Comparison of ENCODE assay signal across 22 cellular contexts in genomic region chr21:22965455-22966125, GRCh38.
A peak's percentile ranks its signal among the peaks of the same experiment; 100 is the strongest.
DNase-seq lines count a peak whose midpoint lies in the region; ATAC-seq and TF ChIP-seq lines count a peak whose summit lies in the region.
"Had no signal": no experiment of that assay in that cellular context is flagged by ENCODE, and none has a peak within 500 bp of the region (broad histone marks: within the 10 kb centered on the region; RNA-seq: fewer than 3 reads in every experiment).

No MANE protein-coding gene starts in this region.

- no peaks in the 10 kb centered on the region for H3K36me3 Mint-ChIP-seq in mesothelial cell of epicardium
- H3K36me3 Mint-ChIP-seq: activated naive CD4-positive, alpha-beta T cell treated with anti-CD3 and anti-CD28 coated beads, Interleukin-2, amount 50 U/mL, for 24 hours; stimulated activated naive B cell treated with anti-CD40 and anti-IgM and Interleukin-4, amounts not matched to agents 10 μg/mL and 1 μg/mL and 100 μg/mL, for 72 hours had no signal

- no peak overlapping the region for H3K4me3 Mint-ChIP-seq in mesothelial cell of epicardium
- H3K4me3 Mint-ChIP-seq: activated naive CD4-positive, alpha-beta T cell treated with anti-CD3 and anti-CD28 coated beads, Interleukin-2, amount 50 U/mL, for 24 hours; stimulated activated naive B cell treated with anti-CD40 and anti-IgM and Interleukin-4, amounts not matched to agents 10 μg/mL and 1 μg/mL and 100 μg/mL, for 72 hours had no signal

- in situ Hi-C loops in G401 (cut with HindIII; ENCODE audit: low sequenced_read_pairs): no loop called here

- H3K27ac Mint-ChIP-seq in mesothelial cell of epicardium: peak overlapping the region; percentile 96
- H3K27ac Mint-ChIP-seq: activated naive CD4-positive, alpha-beta T cell treated with anti-CD3 and anti-CD28 coated beads, Interleukin-2, amount 50 U/mL, for 24 hours; stimulated activated naive B cell treated with anti-CD40 and anti-IgM and Interleukin-4, amounts not matched to agents 10 μg/mL and 1 μg/mL and 100 μg/mL, for 72 hours had no signal

- TF ChIP-seq CTCF in mesothelial cell of epicardium (IDR thresholded peaks at IDR 0.05; ENCODE audit: unreplicated experiment): no peak
- no peak for TF ChIP-seq CTCF in GM20000 (IDR thresholded peaks at IDR 0.05; ENCODE audit: extremely low read depth, missing control alignments)

- H3K4me1 Mint-ChIP-seq in mesothelial cell of epicardium: peaks cover 7% of the 10 kb centered on the region
- H3K4me1 Mint-ChIP-seq: activated naive CD4-positive, alpha-beta T cell treated with anti-CD3 and anti-CD28 coated beads, Interleukin-2, amount 50 U/mL, for 24 hours had no signal

- DNase-seq in G401 (ENCODE audit: low spot score) (peak; percentile 29), NAMALWA (ENCODE audit: low spot score) (peak; percentile 35), cerebellar cortex (ENCODE audit: low spot score) (peak; percentile 16), mesothelial cell of epicardium (ENCODE audit: low spot score in 2 of 2, unreplicated experiment in 2 of 2) (no peak), NCI-H1105 treated with DMSO at 0.1 percent for 48 hours (lab: John Stamatoyannopoulos, UW) (no peak), GM20000 (ENCODE audit: low spot score) (no peak)
- DNase-seq: activated CD4-positive, alpha-beta T cell treated with anti-CD3 and anti-CD28 coated beads, Interleukin-2, amount 50 U/mL, for 4 hours; Caco-2; cortex of kidney; GOT3; left colon; NCI-H1048; NCI-H1694 treated with DMSO at 0.1 percent for 48 hours; NCI-H526 treated with DMSO at 0.1 percent for 48 hours; posterior cingulate gyrus; stimulated activated naive B cell treated with anti-CD40 and anti-IgM and Interleukin-4, amounts not matched to agents 10 μg/mL and 1 μg/mL and 100 μg/mL, for 72 hours; T1000 had no signal

- no peaks in the 10 kb centered on the region for H3K27me3 Mint-ChIP-seq in mesothelial cell of epicardium (ENCODE audit: low read depth)
- H3K27me3 Mint-ChIP-seq: activated naive CD4-positive, alpha-beta T cell treated with anti-CD3 and anti-CD28 coated beads, Interleukin-2, amount 50 U/mL, for 24 hours; stimulated activated naive B cell treated with anti-CD40 and anti-IgM and Interleukin-4, amounts not matched to agents 10 μg/mL and 1 μg/mL and 100 μg/mL, for 72 hours had no signal

- no peak for ATAC-seq in GM18517 (IDR thresholded peaks at IDR 0.05; ENCODE audit: unreplicated experiment)
- ATAC-seq: foreskin keratinocyte; GM12878; left colon; sciatic nerve; stimulated activated naive B cell treated with anti-CD40 and anti-IgM and Interleukin-4, amounts not matched to agents 10 μg/mL and 1 μg/mL and 100 μg/mL, for 72 hours had no signal

- peaks cover 15% of the 10 kb centered on the region for H3K9me3 Mint-ChIP-seq in mesothelial cell of epicardium
- H3K9me3 Mint-ChIP-seq: activated naive CD4-positive, alpha-beta T cell treated with anti-CD3 and anti-CD28 coated beads, Interleukin-2, amount 50 U/mL, for 24 hours; stimulated activated naive B cell treated with anti-CD40 and anti-IgM and Interleukin-4, amounts not matched to agents 10 μg/mL and 1 μg/mL and 100 μg/mL, for 72 hours had no signal

Comparison
In these comparisons a context has a peak if more than half of its experiments do, and no peak if none do; other contexts are left out.
1. DNase-seq: peak in G401 (single experiment), NAMALWA (single experiment) and cerebellar cortex (single experiment); none in mesothelial cell of epicardium (0 of 2), NCI-H1105 treated with DMSO at 0.1 percent for 48 hours (single experiment) and GM20000 (single experiment).